Comparison of ENCODE assay signal across 1 cellular context in genomic region chr14:75607044-75607443, GRCh38.
TF ChIP-seq lines count a peak whose summit lies in the region.

No MANE protein-coding gene starts in this region.

TF ChIP-seq in HepG2, 621 proteins besides CTCF, POLR2A, EP300 and RAD21:
- 0 out of 2 replicates have a peak, but pooled peaks have one; percentile 19 for TF ChIP-seq FOXA3 (CRISPR knock-in tag; IDR thresholded peaks at IDR 0.05)
- no peak for TF ChIP-seq CAMTA2 (CRISPR knock-in tag; IDR thresholded peaks at IDR 0.05; ENCODE audit: borderline replicate concordance)
- TF ChIP-seq CEBPB (IDR thresholded peaks at IDR 0.05; ENCODE audit: borderline replicate concordance, low read depth, low read length), result peak; percentile 22; the same call in 1 of the 2 replicates
